18 cellular contexts compared by ENCODE assay signal in the genomic region with DNA sequence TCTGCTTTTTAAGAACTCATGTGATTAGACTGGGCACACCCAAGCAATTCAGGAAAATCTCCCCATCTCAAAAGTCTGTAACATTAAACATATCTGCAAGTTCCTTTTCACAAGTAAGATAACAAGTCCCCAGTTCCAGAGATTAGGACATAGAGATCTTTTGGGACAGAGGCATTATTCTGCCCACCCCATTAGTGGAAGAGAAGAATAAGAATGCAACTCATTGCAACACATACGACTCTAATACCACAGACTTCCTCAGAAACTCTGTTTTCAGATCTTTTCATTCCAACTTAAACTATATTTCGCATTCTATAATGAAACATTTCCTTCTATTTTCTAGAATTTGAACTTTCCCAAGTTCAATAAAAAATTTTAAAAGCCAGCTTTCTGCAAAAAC.
DNase-seq lines count a peak whose midpoint lies in the region; ATAC-seq and TF ChIP-seq lines count a peak whose summit lies in the region.
"Had no signal": no experiment of that assay in that cellular context is flagged by ENCODE, and none has a peak within 500 bp of the region (broad histone marks: within the 10 kb centered on the region; RNA-seq: fewer than 3 reads in every experiment).

No MANE protein-coding gene starts in this region.

- no peak for ATAC-seq in HG02938 (IDR thresholded peaks at IDR 0.05; ENCODE audit: unreplicated experiment)
- ATAC-seq: activated CD4-positive, alpha-beta T cell treated with anti-CD3 and anti-CD28 coated beads for 36 hours; activated T-cell treated with anti-CD3 and anti-CD28 coated beads, Interleukin-2, amount 50 U/mL, for 4 hours; stimulated activated effector memory CD8-positive, alpha-beta T cell treated with anti-CD3 and anti-CD28 coated beads, Interleukin-12 subunit alpha, Interleukin-12 subunit beta, amount 100 ng/mL, for 72 hours had no signal

- no peaks in the 10 kb centered on the region for H3K9me3 Mint-ChIP-seq in brain

- no peak overlapping the region for H4K91ac ChIP-seq in mesenchymal stem cell (ENCODE audit: low read length)

- H3K79me1 ChIP-seq in mesenchymal stem cell (replicated peaks; ENCODE audit: low read length, poor library complexity, severe bottlenecking): peaks cover 8% of the 10 kb centered on the region

- H3K9me3 ChIP-seq in mesenchymal stem cell (ENCODE audit: control insufficient read depth, low read length) (no peaks in the 10 kb centered on the region), testis (no peaks in the 10 kb centered on the region)

- 85% methylated on average over 2 of the region's 2 CpGs for WGBS in mesenchymal stem cell
- 54 to 62% methylated on average over 2 of the region's 2 CpGs for WGBS in testis, 2 donors

- H3K14ac ChIP-seq in mesenchymal stem cell (ENCODE audit: low read length in 2 of 2): no peak overlapping the region

- H2AFZ ChIP-seq in mesenchymal stem cell (ENCODE audit: low read depth, low read length): no peak overlapping the region

- H2BK5ac ChIP-seq in mesenchymal stem cell (ENCODE audit: low read depth, low read length, poor library complexity, severe bottlenecking): no peak overlapping the region

- H3K36me3 ChIP-seq in mesenchymal stem cell (ENCODE audit: control insufficient read depth in 1 of 2, insufficient read depth in 2 of 2, low read depth in 1 of 2, low read length in 2 of 2) (peaks cover 11 to 80% of the 10 kb centered on the region in 2 experiments), testis (ENCODE audit: low read depth, missing control alignments) (no peaks in the 10 kb centered on the region)

- peaks cover 5% of the 10 kb centered on the region for H3K4me1 ChIP-seq in mesenchymal stem cell (ENCODE audit: control insufficient read depth, insufficient read depth, low read depth, low read length)
- H3K4me1 ChIP-seq in testis: peaks cover 23% of the 10 kb centered on the region

- H3K4ac ChIP-seq in mesenchymal stem cell (ENCODE audit: low read depth in 1 of 2, low read length in 2 of 2): no peak overlapping the region

- H2BK15ac ChIP-seq in mesenchymal stem cell (ENCODE audit: low read depth, poor library complexity, severe bottlenecking): no peak overlapping the region

- H3K23ac ChIP-seq in mesenchymal stem cell (ENCODE audit: low read length in 2 of 2): no peak overlapping the region

- H3K4me1 Mint-ChIP-seq in brain: peaks cover 39% of the 10 kb centered on the region
- H3K4me1 Mint-ChIP-seq: activated CD4-positive, alpha-beta T cell treated with anti-CD3 and anti-CD28 coated beads for 36 hours; CD4-positive, CD25-positive, alpha-beta regulatory T cell; stimulated activated effector memory CD8-positive, alpha-beta T cell treated with anti-CD3 and anti-CD28 coated beads, Interleukin-12 subunit alpha, Interleukin-12 subunit beta, amount 100 ng/mL, for 72 hours had no signal

- no peaks in the 10 kb centered on the region for H3K27me3 Mint-ChIP-seq in brain
- H3K27me3 Mint-ChIP-seq: activated CD4-positive, alpha-beta T cell treated with anti-CD3 and anti-CD28 coated beads for 36 hours; CD4-positive, CD25-positive, alpha-beta regulatory T cell had no signal

- DNase-seq in M059J (ENCODE audit: low read depth): peak; percentile 36
- peak; percentile 8 for DNase-seq in mesenchymal stem cell
- DNase-seq in testis: no peak
- no peak for DNase-seq in kidney glomerular epithelial cell (lab: John Stamatoyannopoulos, UW)
- DNase-seq in NCI-H748 (lab: John Stamatoyannopoulos, UW; ENCODE audit: unreplicated experiment): no peak
- DNase-seq in NCI-H446 treated with DMSO at 0.1 percent for 48 hours (lab: John Stamatoyannopoulos, UW): no peak
- DNase-seq: activated CD4-positive, alpha-beta T cell treated with anti-CD3 and anti-CD28 coated beads for 36 hours; activated T-cell treated with anti-CD3 and anti-CD28 coated beads, Interleukin-2, amount 50 U/mL, for 4 hours; CD4-positive, CD25-positive, alpha-beta regulatory T cell; effector CD8-positive, alpha-beta T cell; GDM1; H7; NCI-H1048; NCI-H526 treated with DMSO at 0.1 percent for 48 hours; stimulated activated CD4-positive, alpha-beta T cell treated with anti-CD3 and anti-CD28 coated beads, Interleukin-2, amount 100 ng/mL, for 24 hours had no signal

- H3K27ac Mint-ChIP-seq in brain: peak overlapping the region; percentile 25 to 90 (median 35)
- H3K27ac Mint-ChIP-seq: activated CD4-positive, alpha-beta T cell treated with anti-CD3 and anti-CD28 coated beads for 36 hours; CD4-positive, CD25-positive, alpha-beta regulatory T cell; stimulated activated effector memory CD8-positive, alpha-beta T cell treated with anti-CD3 and anti-CD28 coated beads, Interleukin-12 subunit alpha, Interleukin-12 subunit beta, amount 100 ng/mL, for 72 hours had no signal

- TF ChIP-seq POLR2A in testis (IDR thresholded peaks at IDR 0.05): no peak

- peak overlapping the region in 1 of 5 experiments; percentile 1 for H3K4me3 Mint-ChIP-seq in brain
- H3K4me3 Mint-ChIP-seq: activated CD4-positive, alpha-beta T cell treated with anti-CD3 and anti-CD28 coated beads for 36 hours; activated T-cell treated with anti-CD3 and anti-CD28 coated beads, Interleukin-2, amount 50 U/mL, for 4 hours; CD4-positive, CD25-positive, alpha-beta regulatory T cell; stimulated activated effector memory CD8-positive, alpha-beta T cell treated with anti-CD3 and anti-CD28 coated beads, Interleukin-12 subunit alpha, Interleukin-12 subunit beta, amount 100 ng/mL, for 72 hours had no signal

- no peaks in the 10 kb centered on the region for H3K36me3 Mint-ChIP-seq in brain
- H3K36me3 Mint-ChIP-seq: CD4-positive, CD25-positive, alpha-beta regulatory T cell; stimulated activated effector memory CD8-positive, alpha-beta T cell treated with anti-CD3 and anti-CD28 coated beads, Interleukin-12 subunit alpha, Interleukin-12 subunit beta, amount 100 ng/mL, for 72 hours had no signal

- TF ChIP-seq CTCF in brain (conservative IDR thresholded peaks at IDR 0.05): no peak
- TF ChIP-seq CTCF in testis (IDR thresholded peaks at IDR 0.05): no peak

- peak overlapping the region; percentile 67 for H3K27ac ChIP-seq in mesenchymal stem cell (ENCODE audit: low read length, poor library complexity, severe bottlenecking)
- peak overlapping the region; percentile 14 to 57 for H3K27ac ChIP-seq in testis

- no peak overlapping the region for H2BK12ac ChIP-seq in mesenchymal stem cell (ENCODE audit: low read length in 2 of 2)

- H3K27me3 ChIP-seq in mesenchymal stem cell (ENCODE audit: control insufficient read depth in 1 of 2, insufficient read depth in 1 of 2, low read length in 2 of 2) (no peaks in the 10 kb centered on the region), testis (no peaks in the 10 kb centered on the region)

- H4K8ac ChIP-seq in mesenchymal stem cell (ENCODE audit: low read length): no peak overlapping the region

- no peak overlapping the region for H3K9ac ChIP-seq in mesenchymal stem cell (ENCODE audit: low read length)

- H2AK5ac ChIP-seq in mesenchymal stem cell (ENCODE audit: low read length, severe bottlenecking): no peak overlapping the region

- H3K4me3 ChIP-seq in mesenchymal stem cell (ENCODE audit: insufficient read depth in 1 of 2, low read depth in 1 of 2, low read length in 2 of 2) (no peak overlapping the region), testis (no peak overlapping the region)

- no peak overlapping the region for H3K4me2 ChIP-seq in mesenchymal stem cell (ENCODE audit: low read length, poor library complexity, severe bottlenecking)

- intact Hi-C loops in testis (cut with DNase I; ENCODE audit: low total_unique reads): no loop called here

- H3K18ac ChIP-seq in mesenchymal stem cell (ENCODE audit: low read depth in 1 of 2, low read length in 2 of 2): no peak overlapping the region

- no peak overlapping the region for H2BK120ac ChIP-seq in mesenchymal stem cell (ENCODE audit: low read depth, low read length)

Comparison
In these comparisons a context has a peak if more than half of its experiments do, and no peak if none do; other contexts are left out.
1. DNase-seq: peak in M059J (single experiment) and mesenchymal stem cell (single experiment); none in testis (single experiment), kidney glomerular epithelial cell (single experiment), NCI-H748 (single experiment) and NCI-H446 treated with DMSO at 0.1 percent for 48 hours (single experiment).